Comparison of ENCODE assay signal across 12 cellular contexts in genomic region chr20:51350941-51351631, GRCh38.
A peak's percentile ranks its signal among the peaks of the same experiment; 100 is the strongest.
DNase-seq lines count a peak whose midpoint lies in the region; ATAC-seq, FAIRE-seq and TF ChIP-seq lines count a peak whose summit lies in the region.
"Had no signal": no experiment of that assay in that cellular context is flagged by ENCODE, and none has a peak within 500 bp of the region (broad histone marks: within the 10 kb centered on the region; RNA-seq: fewer than 3 reads in every experiment).

No MANE protein-coding gene starts in this region.

- 46% methylated on average over 6 of the region's 6 CpGs for WGBS in prostate gland
- WGBS in endodermal cell (ENCODE audit: insufficient coverage in 1 of 2, insufficient read length in 1 of 2), 2 experiments, result 85 to 94% methylated on average over 2 to 6 of the region's 6 CpGs

- no peaks in the 10 kb centered on the region for H3K9me3 Mint-ChIP-seq in endodermal cell

- H3K27ac ChIP-seq in PC-9 (peak overlapping the region; percentile 8; the same call in 1 of the 2 replicates), endothelial cell of umbilical vein (ENCODE audit: insufficient read depth, low read depth, low read length) (no peak overlapping the region), prostate gland (no peak overlapping the region), endodermal cell (ENCODE audit: low read depth, low read length) (no peak overlapping the region)
- H3K27ac ChIP-seq: suprapubic skin had no signal

- H3K36me3 Mint-ChIP-seq in endodermal cell (ENCODE audit: low read depth), result no peaks in the 10 kb centered on the region

- H3K79me2 ChIP-seq in PC-9 (ENCODE audit: low read depth) (no peaks in the 10 kb centered on the region), endothelial cell of umbilical vein (ENCODE audit: control insufficient read depth, insufficient read depth, low read length) (no peaks in the 10 kb centered on the region)

- TF ChIP-seq CTCF in PC-9 (conservative IDR thresholded peaks at IDR 0.05), result no peak
- no peak for TF ChIP-seq CTCF in endothelial cell of umbilical vein (IDR thresholded peaks at IDR 0.05; ENCODE audit: extremely low read depth in 1 of 2, insufficient read depth in 1 of 2, low read depth in 1 of 2, low read length in 2 of 2)
- no peak for TF ChIP-seq CTCF in prostate gland (IDR thresholded peaks at IDR 0.05)
- TF ChIP-seq CTCF in endodermal cell (conservative IDR thresholded peaks at IDR 0.05), result no peak

- no peaks in the 10 kb centered on the region for H3K9me3 ChIP-seq in PC-9 (ENCODE audit: insufficient read depth, low read depth)
- no peaks in the 10 kb centered on the region for H3K9me3 ChIP-seq in endothelial cell of umbilical vein (replicated peaks; ENCODE audit: control insufficient read depth, insufficient read depth, low read length)
- no peaks in the 10 kb centered on the region for H3K9me3 ChIP-seq in prostate gland
- H3K9me3 ChIP-seq in endodermal cell (ENCODE audit: control insufficient read depth, low read length), result no peaks in the 10 kb centered on the region
- H3K9me3 ChIP-seq: suprapubic skin had no signal

- POLR2A ChIA-PET in PC-9 (lab: Charles Lee; ENCODE audit: unreplicated experiment) (no interaction called here), endothelial cell of umbilical vein (lab: Charles Lee) (interaction anchor here (0.6 kb wide), 1 partner anchor 310 kb away, joined by 3 read pairs; no protein-coding TSS in a partner anchor)

- H3K4me2 ChIP-seq in PC-9 (peak overlapping the region; percentile 4), endothelial cell of umbilical vein (ENCODE audit: insufficient read depth, low read length) (no peak overlapping the region)

- H3F3A ChIP-seq in PC-9 (ENCODE audit: insufficient read depth, low read depth), result peaks cover 23% of the 10 kb centered on the region; the same call in 1 of the 2 replicates

- ATAC-seq in HG03045 (IDR thresholded peaks at IDR 0.05; ENCODE audit: unreplicated experiment) (no peak), GM19455 (IDR thresholded peaks at IDR 0.05; ENCODE audit: unreplicated experiment) (no peak)

- H3K36me3 ChIP-seq in PC-9 (ENCODE audit: low read depth) (no peaks in the 10 kb centered on the region), endothelial cell of umbilical vein (ENCODE audit: control insufficient read depth in 2 of 2, extremely low read depth in 1 of 2, insufficient read depth in 2 of 2, low read length in 2 of 2) (no peaks in the 10 kb centered on the region), prostate gland (no peaks in the 10 kb centered on the region), endodermal cell (ENCODE audit: control insufficient read depth, insufficient read depth, low read length) (no peaks in the 10 kb centered on the region)
- H3K36me3 ChIP-seq: suprapubic skin had no signal

- H3K4me1 ChIP-seq in PC-9 (replicated peaks; ENCODE audit: insufficient read depth), result peaks cover 24% of the 10 kb centered on the region
- H3K4me1 ChIP-seq in endothelial cell of umbilical vein (ENCODE audit: control insufficient read depth, extremely low read depth, insufficient read depth, low read length), result peaks cover 25% of the 10 kb centered on the region
- H3K4me1 ChIP-seq in prostate gland (replicated peaks), result no peaks in the 10 kb centered on the region
- no peaks in the 10 kb centered on the region for H3K4me1 ChIP-seq in endodermal cell (ENCODE audit: control insufficient read depth, insufficient read depth, low read length)

- no peak overlapping the region for H3K27ac Mint-ChIP-seq in endodermal cell

- no peaks in the 10 kb centered on the region for H3K4me1 Mint-ChIP-seq in endodermal cell

- H3K27me3 Mint-ChIP-seq in endodermal cell (ENCODE audit: insufficient read depth), result peaks cover 16% of the 10 kb centered on the region

- H3K4me3 Mint-ChIP-seq in endodermal cell, result no peak overlapping the region

- intact Hi-C loops in PC-9 (cut with micrococcal nuclease; ENCODE audit: unreplicated experiment), result no loop called here
- intact Hi-C loops in endothelial cell of umbilical vein (cut with micrococcal nuclease), result no loop called here
- intact Hi-C loops in prostate gland (cut with DNase I), result no loop called here

- no peaks in the 10 kb centered on the region for H3K9me1 ChIP-seq in endothelial cell of umbilical vein (replicated peaks; ENCODE audit: control insufficient read depth, extremely low read depth, insufficient read depth, low read length)

- no peaks in the 10 kb centered on the region for H3K9me2 ChIP-seq in PC-9 (ENCODE audit: insufficient read depth)

- DNase-seq in ELR (ENCODE audit: low read depth) (peak; percentile 90), PC-9 (no peak), endothelial cell of umbilical vein (ENCODE audit: low read depth, low spot score) (peak; percentile 50), prostate gland (ENCODE audit: low spot score) (peak; percentile 20), endodermal cell (no peak), NCI-H446 (lab: John Stamatoyannopoulos, UW) (no peak)
- DNase-seq: Karpas-422 had no signal

- CTCF ChIA-PET in PC-9 (lab: Charles Lee) (no interaction called here), endothelial cell of umbilical vein (lab: Charles Lee) (interaction anchor here (1.0 to 2.6 kb wide), 4 partner anchors 9 to 364 kb away, joined by 3 to 14 read pairs (median 6); no protein-coding TSS in a partner anchor)

- no peaks in the 10 kb centered on the region for H3K27me3 ChIP-seq in PC-9 (ENCODE audit: insufficient read depth, low read depth)
- no peaks in the 10 kb centered on the region for H3K27me3 ChIP-seq in endothelial cell of umbilical vein (ENCODE audit: control insufficient read depth in 2 of 2, insufficient read depth in 2 of 2, low read length in 2 of 2)
- no peaks in the 10 kb centered on the region for H3K27me3 ChIP-seq in prostate gland (replicated peaks; ENCODE audit: insufficient read depth)
- H3K27me3 ChIP-seq in endodermal cell (ENCODE audit: control insufficient read depth, insufficient read depth, low read length, poor library complexity, severe bottlenecking), result peaks cover 13% of the 10 kb centered on the region
- H3K27me3 ChIP-seq: suprapubic skin had no signal

- no TSS peak for BruUV-seq in PC-9 (replicated peaks; lab: Mats Ljungman, UMichigan)
- no TSS peak for BruUV-seq in endothelial cell of umbilical vein (replicated peaks; lab: Mats Ljungman, UMichigan)

- no peak for TF ChIP-seq POLR2A in endothelial cell of umbilical vein (IDR thresholded peaks at IDR 0.05; ENCODE audit: low read depth, low read length)
- TF ChIP-seq POLR2A in prostate gland (IDR thresholded peaks at IDR 0.05), result no peak

- 0 out of 2 replicates have a peak overlapping the region, but pooled peaks have one; percentile 17 for H2AFZ ChIP-seq in PC-9
- H2AFZ ChIP-seq in endothelial cell of umbilical vein (ENCODE audit: low read depth, low read length), result peak overlapping the region; percentile 69

- H3K4me3 ChIP-seq in PC-9, result no peak overlapping the region
- H3K4me3 ChIP-seq in endothelial cell of umbilical vein (replicated peaks in 1 of 3; ENCODE audit: insufficient read depth in 1 of 3, low read depth in 1 of 3, low read length in 3 of 3), result no peak overlapping the region
- no peak overlapping the region for H3K4me3 ChIP-seq in prostate gland
- no peak overlapping the region for H3K4me3 ChIP-seq in endodermal cell (ENCODE audit: low read length)
- H3K4me3 ChIP-seq: suprapubic skin had no signal

- H4K20me1 ChIP-seq in PC-9 (ENCODE audit: insufficient read depth) (no peaks in the 10 kb centered on the region), endothelial cell of umbilical vein (replicated peaks; ENCODE audit: control insufficient read depth, extremely low read depth, insufficient read depth, low read length) (no peaks in the 10 kb centered on the region)

- FAIRE-seq in endothelial cell of umbilical vein (lab: Jason Lieb, UNC), result peak; percentile 80
- FAIRE-seq: endometrium, GM12892 had no signal

- no peak overlapping the region for H3K9ac ChIP-seq in endothelial cell of umbilical vein (replicated peaks; ENCODE audit: extremely low read depth, insufficient read depth, low read length)
- no peak overlapping the region for H3K9ac ChIP-seq in endodermal cell (ENCODE audit: extremely low read depth, low read length, poor library complexity, severe bottlenecking)

- dilution Hi-C loops in endothelial cell of umbilical vein (cut with MboI; ENCODE audit: extremely low pct_ligation_motif_present, low sequenced_read_pairs), result no loop called here

TF ChIP-seq in endothelial cell of umbilical vein, 7 proteins besides CTCF, POLR2A, EP300 and RAD21:
- no peak for TF ChIP-seq MYC (IDR thresholded peaks at IDR 0.05; ENCODE audit: low read depth, low read length)
- TF ChIP-seq JUN (IDR thresholded peaks at IDR 0.05; ENCODE audit: borderline replicate concordance, insufficient read depth, insufficient read length, low read depth), result no peak
- no peak for TF ChIP-seq GATA2 (IDR thresholded peaks at IDR 0.05; ENCODE audit: insufficient read depth, insufficient read length, low read depth, low read length)
- TF ChIP-seq FOS (IDR thresholded peaks at IDR 0.05; ENCODE audit: borderline replicate concordance, insufficient read depth, low read length), result no peak

Comparison
In these comparisons a context has a peak if more than half of its experiments do, and no peak if none do; other contexts are left out.
1. DNase-seq: peak in ELR (single experiment), endothelial cell of umbilical vein (single experiment) and prostate gland (single experiment); none in PC-9 (0 of 2), endodermal cell (single experiment) and NCI-H446 (0 of 2).